1 cellular context compared by ENCODE assay signal in the genomic region with DNA sequence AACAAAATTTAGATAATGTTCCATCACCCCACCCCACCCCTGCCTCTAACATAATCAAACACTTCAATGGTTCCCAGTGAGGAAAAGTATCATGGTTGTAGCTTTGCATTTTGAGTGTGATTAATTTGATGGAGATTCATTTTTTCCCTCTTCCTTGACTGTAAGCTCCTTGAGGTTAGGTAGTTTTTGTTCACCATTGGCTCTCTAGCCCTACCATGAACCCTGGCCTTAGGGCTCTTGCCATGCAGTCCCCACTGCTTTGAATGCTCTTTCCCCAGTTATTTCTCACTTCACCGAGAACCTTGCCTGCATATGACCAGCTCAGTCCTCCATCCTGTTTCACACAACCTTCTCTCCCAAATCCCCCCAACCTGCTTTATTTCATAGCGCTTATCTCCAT.
TF ChIP-seq lines count a peak whose summit lies in the region.

No MANE protein-coding gene starts in this region.

TF ChIP-seq in H1, 55 proteins besides CTCF, POLR2A, EP300 and RAD21:
- no peak for TF ChIP-seq USF2 (IDR thresholded peaks at IDR 0.05; ENCODE audit: low read length)
- TF ChIP-seq NANOG (IDR thresholded peaks at IDR 0.05; ENCODE audit: insufficient read depth, low read depth, low read length, poor library complexity, severe bottlenecking): no peak
- no peak for TF ChIP-seq FOSL1 (IDR thresholded peaks at IDR 0.05; ENCODE audit: insufficient read depth, low read depth, low read length)
- no peak for TF ChIP-seq RNF2 (IDR thresholded peaks at IDR 0.05; ENCODE audit: borderline replicate concordance, low read depth, low read length, missing control alignments, poor library complexity, severe bottlenecking)
- no peak for TF ChIP-seq GABPA (IDR thresholded peaks at IDR 0.05; ENCODE audit: borderline replicate concordance, insufficient read depth, low read length)
- TF ChIP-seq JUN (IDR thresholded peaks at IDR 0.05; ENCODE audit: low read depth, low read length): no peak
- TF ChIP-seq SIRT6 (IDR thresholded peaks at IDR 0.05; ENCODE audit: low read length): no peak
- no peak for TF ChIP-seq SP2 (IDR thresholded peaks at IDR 0.05; ENCODE audit: low read length)
- no peak for TF ChIP-seq RBBP5 (IDR thresholded peaks at IDR 0.05; ENCODE audit: borderline replicate concordance, low read depth, low read length)
- no peak for TF ChIP-seq SAP30 (IDR thresholded peaks at IDR 0.05; ENCODE audit: insufficient read depth, insufficient replicate concordance, low read length)
- TF ChIP-seq KDM5A (IDR thresholded peaks at IDR 0.05; ENCODE audit: low read length): no peak
